27 cellular contexts compared by ENCODE assay signal in the genomic region with DNA sequence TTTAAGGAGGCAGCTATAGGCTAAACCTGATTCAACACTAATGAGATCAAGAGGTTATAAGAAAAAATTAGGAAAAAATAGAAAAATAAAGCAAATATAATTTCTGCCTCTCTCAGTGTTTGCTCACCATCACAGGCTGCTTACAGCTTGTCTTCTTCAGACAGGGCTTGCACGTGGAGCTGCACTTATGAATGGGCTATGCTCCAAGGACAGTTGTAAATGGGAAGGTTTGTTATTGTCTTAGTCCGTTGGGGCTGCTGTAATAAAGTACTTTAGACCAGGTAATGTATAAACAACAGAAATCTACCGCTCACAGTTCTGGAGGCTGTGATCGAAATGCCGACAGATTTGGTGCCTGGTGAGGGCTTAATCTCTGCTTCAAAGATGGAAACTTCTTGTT.
"Had no signal": no experiment of that assay in that cellular context is flagged by ENCODE, and none has a peak within 500 bp of the region (broad histone marks: within the 10 kb centered on the region; RNA-seq: fewer than 3 reads in every experiment).

No MANE protein-coding gene starts in this region.

- H3K4me3 ChIP-seq: coronary artery, dorsolateral prefrontal cortex, esophagus squamous epithelium, gastrocnemius medialis, heart right ventricle, left lung, lower lobe of right lung had no signal

- H3K4me1 ChIP-seq: esophagus squamous epithelium, left lung, lower lobe of right lung had no signal

- H3K27ac ChIP-seq: coronary artery, dorsolateral prefrontal cortex, epithelial cell of prostate, esophagus squamous epithelium, gastrocnemius medialis, heart right ventricle, left lung, lower lobe of right lung had no signal

- H3K27me3 Mint-ChIP-seq: effector memory CD8-positive, alpha-beta T cell; naive thymus-derived CD4-positive, alpha-beta T cell had no signal

- H3K4me1 Mint-ChIP-seq: naive thymus-derived CD4-positive, alpha-beta T cell had no signal

- ATAC-seq: effector memory CD8-positive, alpha-beta T cell; esophagus mucosa; gastrocnemius medialis; heart right ventricle; left lung; left ventricle myocardium superior; lower lobe of right lung; naive thymus-derived CD4-positive, alpha-beta T cell had no signal

- H3K4me3 Mint-ChIP-seq: effector memory CD8-positive, alpha-beta T cell; endodermal cell; immature natural killer cell; mesothelial cell of epicardium; naive thymus-derived CD4-positive, alpha-beta T cell had no signal

- H3K27me3 ChIP-seq: dorsolateral prefrontal cortex, esophagus squamous epithelium, gastrocnemius medialis, heart right ventricle, left lung had no signal

- H3K36me3 Mint-ChIP-seq: naive thymus-derived CD4-positive, alpha-beta T cell had no signal

- H3K27ac Mint-ChIP-seq: effector memory CD8-positive, alpha-beta T cell; endodermal cell; immature natural killer cell; mesothelial cell of epicardium; naive thymus-derived CD4-positive, alpha-beta T cell had no signal

- H3K9me3 ChIP-seq: esophagus squamous epithelium, gastrocnemius medialis, heart right ventricle, left lung, lower lobe of right lung had no signal

- H3K36me3 ChIP-seq: esophagus squamous epithelium, gastrocnemius medialis, heart right ventricle, left lung, lower lobe of right lung had no signal

- DNase-seq: dermis blood vessel endothelial cell; dorsolateral prefrontal cortex; effector CD4-positive, alpha-beta T cell; effector memory CD8-positive, alpha-beta T cell; endodermal cell; erythroblast; esophagus squamous epithelium; foreskin fibroblast; foreskin melanocyte; gastrocnemius medialis; glutamatergic neuron; head of caudate nucleus; heart right ventricle; hippocampal formation; immature natural killer cell; islet precursor cell; kidney; kidney glomerular epithelial cell; left lung; left ventricle myocardium superior; lower lobe of right lung; mesenchymal stem cell; naive thymus-derived CD4-positive, alpha-beta T cell had no signal
